1 cellular context compared by ENCODE assay signal in the genomic region with DNA sequence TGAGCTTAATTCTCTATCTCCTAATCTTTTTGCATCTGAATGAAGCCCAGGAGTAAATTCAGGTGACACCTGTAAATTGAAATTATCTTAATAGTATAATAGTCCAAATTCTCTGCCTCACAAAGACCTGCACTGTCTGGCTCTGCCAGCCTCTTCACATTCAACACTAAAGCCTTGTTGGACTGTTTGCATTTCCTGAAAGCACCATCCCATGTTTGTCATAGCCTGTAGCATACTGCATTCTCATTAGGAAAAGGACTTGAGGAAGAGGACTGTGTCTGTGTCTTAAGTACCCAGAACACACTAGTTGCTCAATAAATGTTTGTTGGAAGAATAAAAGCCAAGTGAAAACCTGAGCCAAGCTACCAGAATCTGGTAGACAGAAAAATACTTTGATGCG.
TF ChIP-seq lines count a peak whose summit lies in the region.

No MANE protein-coding gene starts in this region.

TF ChIP-seq in K562, 482 proteins besides CTCF, POLR2A, EP300 and RAD21:
- no peak for TF ChIP-seq CBX5 (IDR thresholded peaks at IDR 0.05; ENCODE audit: borderline replicate concordance, low read depth)
